Comparison of ENCODE assay signal across 16 cellular contexts in genomic region chr1:45567911-45568310, GRCh38. TPM values are rescaled to one million over a fixed set of nuclear protein-coding genes. Genes with fewer than 3 reads are reported as not detected.
DNase-seq lines count a peak whose midpoint lies in the region; ATAC-seq and TF ChIP-seq lines count a peak whose summit lies in the region.
"Had no signal": no experiment of that assay in that cellular context is flagged by ENCODE, and none has a peak within 500 bp of the region (broad histone marks: within the 10 kb centered on the region; RNA-seq: fewer than 3 reads in every experiment).

No MANE protein-coding gene starts in this region.

- H3K27ac ChIP-seq in HUES6 (ENCODE audit: low read depth, low read length) (no peak overlapping the region), A673 (ENCODE audit: low read depth, low read length, poor library complexity, severe bottlenecking) (no peak overlapping the region)
- H3K27ac ChIP-seq: GM23248, Peyer's patch had no signal

- peaks cover 2% of the 10 kb centered on the region for H3K4me1 ChIP-seq in HUES6 (ENCODE audit: control insufficient read depth, insufficient read depth, low read length)
- H3K4me1 ChIP-seq in A673 (ENCODE audit: insufficient read depth, low read length, poor library complexity, severe bottlenecking) = no peaks in the 10 kb centered on the region
- H3K4me1 ChIP-seq: Peyer's patch had no signal

- H3K9me3 ChIP-seq in HUES6 (ENCODE audit: control insufficient read depth, insufficient read depth, low read depth, low read length) = no peaks in the 10 kb centered on the region
- H3K9me3 ChIP-seq in A673 (ENCODE audit: low read depth, low read length, poor library complexity, severe bottlenecking) = no peaks in the 10 kb centered on the region
- H3K9me3 ChIP-seq: Peyer's patch had no signal

- BruUV-seq in A673 (replicated peaks; lab: Mats Ljungman, UMichigan) = no TSS peak

- CTCF ChIA-PET in A673 (lab: Charles Lee) = no interaction called here

- intact Hi-C loops in dendritic cell treated with granulocyte-macrophage colony-stimulating factor and Interleukin-4, amounts not matched to agents 40 ng/mL and 50 ng/mL, for 4 days (cut with micrococcal nuclease) = no loop called here
- intact Hi-C loops in posterior vena cava (cut with DNase I) (loop anchor here (5.0 kb wide), 3 partner anchors 46 to 206 kb away; partner anchors contain the start of gene PRDX1 (in 1 of the 2)), A673 (cut with micrococcal nuclease; ENCODE audit: unreplicated experiment) (no loop called here)

- DNase-seq in activated naive CD8-positive, alpha-beta T cell treated with anti-CD3 and anti-CD28 coated beads, Interleukin-2, amount 50 U/mL, for 24 hours = no peak
- peak; percentile 36 for DNase-seq in posterior vena cava (ENCODE audit: low spot score)
- DNase-seq in A673 (ENCODE audit: low spot score) = no peak
- DNase-seq: AML-193, COR-L47, DMS 273 treated with DMSO at 0.1 percent for 48 hours, DND-41, GM23248, NCI-H1105 treated with DMSO at 0.1 percent for 48 hours, NCI-H1694, Peyer's patch had no signal

- H3K27me3 ChIP-seq in HUES6 (ENCODE audit: control insufficient read depth, insufficient read depth, low read length) = no peaks in the 10 kb centered on the region
- no peaks in the 10 kb centered on the region for H3K27me3 ChIP-seq in A673 (replicated peaks; ENCODE audit: insufficient read depth, low read depth, low read length, poor library complexity)
- H3K27me3 ChIP-seq: Peyer's patch had no signal

- ATAC-seq in activated naive CD8-positive, alpha-beta T cell treated with anti-CD3 and anti-CD28 coated beads, Interleukin-2, amount 50 U/mL, for 24 hours = no peak
- no peak for ATAC-seq in GM19463 (IDR thresholded peaks at IDR 0.05; ENCODE audit: unreplicated experiment)
- ATAC-seq: Right ventricle myocardium inferior had no signal

- no peak for TF ChIP-seq CTCF in A673 (conservative IDR thresholded peaks at IDR 0.05; ENCODE audit: low read depth, low read length)

- no peaks in the 10 kb centered on the region for H3K9me3 Mint-ChIP-seq in activated naive CD8-positive, alpha-beta T cell (ENCODE audit: low read depth)
- H3K9me3 Mint-ChIP-seq in activated naive CD8-positive, alpha-beta T cell treated with anti-CD3 and anti-CD28 coated beads, Interleukin-2, amount 50 U/mL, for 24 hours = no peaks in the 10 kb centered on the region
- no peaks in the 10 kb centered on the region for H3K9me3 Mint-ChIP-seq in dendritic cell treated with granulocyte-macrophage colony-stimulating factor and Interleukin-4, amounts not matched to agents 40 ng/mL and 50 ng/mL, for 4 days

- H3K27ac Mint-ChIP-seq in activated naive CD8-positive, alpha-beta T cell = peak overlapping the region; percentile 46
- H3K27ac Mint-ChIP-seq in activated naive CD8-positive, alpha-beta T cell treated with anti-CD3 and anti-CD28 coated beads, Interleukin-2, amount 50 U/mL, for 24 hours = no peak overlapping the region
- peak overlapping the region; percentile 29 for H3K27ac Mint-ChIP-seq in dendritic cell treated with granulocyte-macrophage colony-stimulating factor and Interleukin-4, amounts not matched to agents 40 ng/mL and 50 ng/mL, for 4 days

- peaks cover 4% of the 10 kb centered on the region for H3K36me3 Mint-ChIP-seq in activated naive CD8-positive, alpha-beta T cell
- H3K36me3 Mint-ChIP-seq in activated naive CD8-positive, alpha-beta T cell treated with anti-CD3 and anti-CD28 coated beads, Interleukin-2, amount 50 U/mL, for 24 hours (ENCODE audit: low read depth) = peaks cover 31% of the 10 kb centered on the region
- H3K36me3 Mint-ChIP-seq in dendritic cell treated with granulocyte-macrophage colony-stimulating factor and Interleukin-4, amounts not matched to agents 40 ng/mL and 50 ng/mL, for 4 days (ENCODE audit: low read depth) = peaks cover 87% of the 10 kb centered on the region

- H3K4me3 Mint-ChIP-seq in activated naive CD8-positive, alpha-beta T cell = no peak overlapping the region
- H3K4me3 Mint-ChIP-seq in activated naive CD8-positive, alpha-beta T cell treated with anti-CD3 and anti-CD28 coated beads, Interleukin-2, amount 50 U/mL, for 24 hours = no peak overlapping the region
- no peak overlapping the region for H3K4me3 Mint-ChIP-seq in dendritic cell treated with granulocyte-macrophage colony-stimulating factor and Interleukin-4, amounts not matched to agents 40 ng/mL and 50 ng/mL, for 4 days

- H3K36me3 ChIP-seq in HUES6 (ENCODE audit: control insufficient read depth, insufficient read depth, low read length) (peaks cover 66% of the 10 kb centered on the region), A673 (ENCODE audit: insufficient read depth, low read length, poor library complexity, severe bottlenecking) (peaks cover 57% of the 10 kb centered on the region)

- H3K4me3 ChIP-seq in HUES6 (ENCODE audit: low read depth, low read length) (no peak overlapping the region), A673 (ENCODE audit: low read depth, low read length, poor library complexity, severe bottlenecking) (no peak overlapping the region)
- H3K4me3 ChIP-seq: GM23248, Peyer's patch had no signal

- peak overlapping the region; percentile 14 for H3K9ac ChIP-seq in HUES6 (ENCODE audit: low read length)
- H3K9ac ChIP-seq: GM23248 had no signal

- no peaks in the 10 kb centered on the region for H3K27me3 Mint-ChIP-seq in activated naive CD8-positive, alpha-beta T cell
- H3K27me3 Mint-ChIP-seq in activated naive CD8-positive, alpha-beta T cell treated with anti-CD3 and anti-CD28 coated beads, Interleukin-2, amount 50 U/mL, for 24 hours = no peaks in the 10 kb centered on the region
- no peaks in the 10 kb centered on the region for H3K27me3 Mint-ChIP-seq in dendritic cell treated with granulocyte-macrophage colony-stimulating factor and Interleukin-4, amounts not matched to agents 40 ng/mL and 50 ng/mL, for 4 days

- POLR2A ChIA-PET in A673 (lab: Charles Lee; ENCODE audit: low non-redundant PET) = interaction anchor here (0.7 kb wide), 1 partner anchor 21 kb away, joined by 4 read pairs; no protein-coding TSS in a partner anchor

- no peaks in the 10 kb centered on the region for H3K4me1 Mint-ChIP-seq in activated naive CD8-positive, alpha-beta T cell (ENCODE audit: low read depth)
- no peaks in the 10 kb centered on the region for H3K4me1 Mint-ChIP-seq in activated naive CD8-positive, alpha-beta T cell treated with anti-CD3 and anti-CD28 coated beads, Interleukin-2, amount 50 U/mL, for 24 hours
- peaks cover 49% of the 10 kb centered on the region for H3K4me1 Mint-ChIP-seq in dendritic cell treated with granulocyte-macrophage colony-stimulating factor and Interleukin-4, amounts not matched to agents 40 ng/mL and 50 ng/mL, for 4 days (ENCODE audit: low read depth)

RNA-seq across cellular contexts. Expression of gene NASP, which starts 15.9 kb away (rescaled TPM):
- 10 to 100 TPM; 36.7 to 45.5 TPM for total RNA-seq in posterior vena cava
- total RNA-seq in A673 (2021) = 392 and 403 TPM in 2 replicates

RNA-seq across cellular contexts. Expression of gene AKR1A1, which starts 17.3 kb away (rescaled TPM):
- total RNA-seq in posterior vena cava (100 to 1,000 TPM in 1 of 2 donors, 10 to 100 TPM in 1; 97.2 to 119 TPM), A673 (2021) (183 and 189 TPM in 2 replicates)

RNA-seq across cellular contexts. Expression of gene PRDX1, which starts 46.2 kb away (rescaled TPM):
- total RNA-seq in posterior vena cava = 100 to 1,000 TPM; 255 to 329 TPM
- 947 and 1,108 TPM in 2 replicates for total RNA-seq in A673 (2021)

RNA-seq across cellular contexts. Expression of gene CCDC17, which starts 55.9 kb away (rescaled TPM):
- total RNA-seq in posterior vena cava = 1 to 10 TPM; 1.5 to 2.3 TPM
- 2.0 and 3.2 TPM in 2 replicates for total RNA-seq in A673 (2021)

Comparison
In these comparisons a context has a peak if more than half of its experiments do, and no peak if none do; other contexts are left out.
1. intact Hi-C loops: an anchor here in posterior vena cava (5.0 kb wide); none called in dendritic cell treated with granulocyte-macrophage colony-stimulating factor and Interleukin-4, amounts not matched to agents 40 ng/mL and 50 ng/mL, for 4 days and A673.